In the genomic region with DNA sequence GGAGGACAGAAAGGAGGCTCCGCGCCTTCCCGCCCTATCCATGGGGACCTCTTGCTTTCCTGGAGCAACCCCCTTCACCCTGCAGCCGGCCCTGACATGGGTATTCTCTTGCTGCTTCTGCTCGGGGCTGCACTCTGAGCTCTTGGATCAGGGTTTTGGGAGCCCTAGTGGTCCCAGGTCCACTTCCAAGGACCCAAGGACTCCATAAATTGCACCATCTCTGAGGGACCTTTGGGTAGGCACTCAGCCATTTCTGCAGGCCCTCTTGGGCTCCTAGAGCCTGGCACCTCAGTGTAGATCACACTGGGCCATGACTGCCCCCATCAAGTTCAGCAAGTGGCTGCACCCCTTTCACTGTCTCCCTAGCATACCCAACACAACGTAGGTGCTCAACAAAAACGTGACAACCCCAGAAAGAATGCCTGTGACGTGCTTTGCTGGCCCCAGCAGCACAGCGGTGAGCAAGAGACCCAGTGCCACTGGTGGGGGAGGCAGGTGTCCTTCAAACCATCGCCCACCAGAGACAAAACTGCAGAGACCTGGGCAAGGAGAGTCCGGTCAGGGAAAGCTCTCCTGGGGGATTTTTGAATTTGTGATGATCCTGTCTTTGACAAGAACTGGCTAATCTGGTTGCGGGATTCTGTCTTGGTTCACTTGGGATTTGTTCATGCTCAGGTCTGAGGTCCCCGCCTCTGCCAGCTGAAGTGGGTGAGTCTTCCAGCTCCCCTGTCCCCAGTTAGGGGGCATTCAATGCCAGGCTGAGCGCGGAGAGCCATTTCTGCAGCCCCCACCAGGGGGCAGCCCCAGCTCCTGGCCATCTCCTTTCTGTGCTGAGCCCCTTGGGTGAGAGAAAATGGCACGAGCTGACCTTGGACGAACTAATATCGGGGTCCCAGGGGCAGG, we compare ENCODE assay signal across 8 cellular contexts. TPM values are rescaled to one million over a fixed set of nuclear protein-coding genes. Genes with fewer than 3 reads are reported as not detected.
DNase-seq lines count a peak whose midpoint lies in the region; ATAC-seq and TF ChIP-seq lines count a peak whose summit lies in the region.

No MANE protein-coding gene starts in this region.

- H3K9me3 ChIP-seq in tibial nerve = no peaks in the 10 kb centered on the region

- H3K4me3 ChIP-seq in tibial nerve = no peak overlapping the region

- TF ChIP-seq CTCF in tibial nerve (IDR thresholded peaks at IDR 0.05) = peak; percentile 31 to 67 (median 61)

- no peak for TF ChIP-seq EP300 in tibial nerve (IDR thresholded peaks at IDR 0.05)

- peaks cover 0 to 39% of the 10 kb centered on the region in 2 donors for H3K27me3 ChIP-seq in tibial nerve

- no peaks in the 10 kb centered on the region for H3K36me3 ChIP-seq in tibial nerve

- H3K27ac ChIP-seq in tibial nerve = no peak overlapping the region

- TF ChIP-seq POLR2A in tibial nerve (IDR thresholded peaks at IDR 0.05) = no peak

- WGBS in tibial nerve, 2 donors = 52 to 57% methylated on average over 18 of the region's 18 CpGs

- ATAC-seq in GM21723 (IDR thresholded peaks at IDR 0.05; ENCODE audit: unreplicated experiment) (no peak), GM18861 (IDR thresholded peaks at IDR 0.05; ENCODE audit: unreplicated experiment) (no peak)

- peak; percentile 27 for DNase-seq in COLO668 (lab: John Stamatoyannopoulos, UW; ENCODE audit: unreplicated experiment)
- DNase-seq in HT-29 (ENCODE audit: low spot score) = peak; percentile 63
- DNase-seq in UCSD-AML1 (lab: John Stamatoyannopoulos, UW; ENCODE audit: unreplicated experiment) = peak; percentile 56
- peak; percentile 52 for DNase-seq in cerebellar cortex (ENCODE audit: low spot score)
- DNase-seq in lung microvascular endothelial cell (ENCODE audit: low read depth in 2 of 2) = peak; percentile 22 to 34
- no peak for DNase-seq in tibial nerve (ENCODE audit: low spot score in 2 of 2)

- peaks cover 0 to 22% (median 11%) of the 10 kb centered on the region in 4 donors for H3K4me1 ChIP-seq in tibial nerve

RNA-seq across cellular contexts. Expression of a gene that starts 2.5 kb away (rescaled TPM):
- 58.3 and 59.5 TPM in 2 replicates for total RNA-seq in HT-29 (2014; rRNA removed; shearing (Covaris generic))
- total RNA-seq in lung microvascular endothelial cell (0.20 TPM in 1 of 2 replicates, not detected in the other), tibial nerve (1 to 10 TPM; 2.7 to 6.9 (median 4.1) TPM)

Comparison
In these comparisons a context has a peak if more than half of its experiments do, and no peak if none do; other contexts are left out.
1. DNase-seq: peak in COLO668 (single experiment), HT-29 (single experiment), UCSD-AML1 (single experiment), cerebellar cortex (single experiment) and lung microvascular endothelial cell (2 of 2); none in tibial nerve (0 of 2).